Comparison of ENCODE assay signal across 8 cellular contexts in genomic region chr3:138594150-138594934, GRCh38. TPM values are rescaled to one million over a fixed set of nuclear protein-coding genes. Genes with fewer than 3 reads are reported as not detected.
A peak's percentile ranks its signal among the peaks of the same experiment; 100 is the strongest.
DNase-seq lines count a peak whose midpoint lies in the region; ATAC-seq and TF ChIP-seq lines count a peak whose summit lies in the region.

CEP70 (minus strand) TSS chr3:138594260; CDS start chr3:138572927, 21,333 bp downstream.

- H3K9ac ChIP-seq in fibroblast of lung (ENCODE audit: insufficient read depth, low read length), result peak within 1 kb of the TSS; percentile 74
- peak within 1 kb of the TSS; percentile 96 to 97 for H3K9ac ChIP-seq in stomach smooth muscle (ENCODE audit: low read length in 2 of 2)

- H3K9me3 Mint-ChIP-seq in Caco-2 (ENCODE audit: unreplicated experiment) (no peaks in the 10 kb centered on the region), IgD-negative memory B cell (no peaks in the 10 kb centered on the region), nephron (no peaks in the 10 kb centered on the region)

- no peaks in the 10 kb centered on the region; the same call in 1 of the 2 replicates for H3K36me3 ChIP-seq in Caco-2 (ENCODE audit: control insufficient read depth, insufficient read depth, low read length)
- H3K36me3 ChIP-seq in fibroblast of lung (ENCODE audit: control insufficient read depth, insufficient read depth, low read length), result no peaks in the 10 kb centered on the region
- H3K36me3 ChIP-seq in stomach smooth muscle (ENCODE audit: control insufficient read depth in 2 of 2, insufficient read depth in 2 of 2, low read length in 2 of 2), result peaks cover 0 to 2% of the 10 kb centered on the region in 2 donors

- intact Hi-C loops in Caco-2 (cut with micrococcal nuclease; ENCODE audit: unreplicated experiment), result loop anchor here (1.0 to 10.0 kb wide), 7 partner anchors 14 to 410 kb away; partner anchors contain the start of genes ARMC8, FAIM and PIK3CB

- POLR2A ChIA-PET in Caco-2 (lab: Charles Lee), result interaction anchor here (0.5 to 2.5 kb wide), 7 partner anchors 14 to 419 kb away, joined by 3 to 14 read pairs (median 4); partner anchors contain the start of genes ESYT3 and FAIM

- H3K4me1 ChIP-seq in Caco-2 (peaks cover 6% of the 10 kb centered on the region; the same call in 1 of the 2 replicates), fibroblast of lung (ENCODE audit: control insufficient read depth, extremely low read depth, insufficient read depth, low read length) (peaks cover 4% of the 10 kb centered on the region), stomach smooth muscle (ENCODE audit: control insufficient read depth, insufficient read depth, low read length) (peaks cover 10% of the 10 kb centered on the region)

- H4K20me1 ChIP-seq in fibroblast of lung (ENCODE audit: control insufficient read depth, extremely low read depth, insufficient read depth, low read length), result no peaks in the 10 kb centered on the region

- H3K79me2 ChIP-seq in fibroblast of lung (ENCODE audit: control insufficient read depth, insufficient read depth, low read length), result no peaks in the 10 kb centered on the region

- peak; percentile 91 for ATAC-seq in GM21526 (IDR thresholded peaks at IDR 0.05; ENCODE audit: low FRiP score, unreplicated experiment)

- H2AFZ ChIP-seq in fibroblast of lung (ENCODE audit: low read length), result peak within 1 kb of the TSS; percentile 95

- H3K9me3 ChIP-seq in Caco-2, result no peaks in the 10 kb centered on the region
- no peaks in the 10 kb centered on the region for H3K9me3 ChIP-seq in fibroblast of lung (ENCODE audit: control insufficient read depth, insufficient read depth, low read depth, low read length)
- no peaks in the 10 kb centered on the region for H3K9me3 ChIP-seq in stomach smooth muscle (ENCODE audit: control insufficient read depth in 2 of 2, low read length in 2 of 2)

- H3K27ac ChIP-seq in fibroblast of lung (ENCODE audit: insufficient read depth, low read length) (peak within 1 kb of the TSS; percentile 63), stomach smooth muscle (ENCODE audit: low read length) (peak within 1 kb of the TSS; percentile 94)

- TF ChIP-seq CTCF in Caco-2 (IDR thresholded peaks at IDR 0.05; ENCODE audit: insufficient read depth in 1 of 2, low read depth in 1 of 2, low read length in 1 of 2, severe bottlenecking in 1 of 2, unreplicated experiment in 1 of 2) (peak; percentile 42 to 86), fibroblast of lung (conservative IDR thresholded peaks at IDR 0.05 in 1 of 2, IDR thresholded peaks at IDR 0.05 in 1 of 2; ENCODE audit: low read depth in 1 of 2, low read length in 2 of 2) (peak; percentile 82 to 83), nephron (IDR thresholded peaks at IDR 0.05; ENCODE audit: unreplicated experiment in 3 of 3) (peak; percentile 86 to 99 (median 95))

- H3K27me3 Mint-ChIP-seq in Caco-2 (ENCODE audit: insufficient read depth, unreplicated experiment) (no peaks in the 10 kb centered on the region), IgD-negative memory B cell (no peaks in the 10 kb centered on the region), nephron (ENCODE audit: low read depth) (no peaks in the 10 kb centered on the region)

- peak within 1 kb of the TSS; percentile 95 for H3K27ac Mint-ChIP-seq in Caco-2 (ENCODE audit: unreplicated experiment)
- H3K27ac Mint-ChIP-seq in IgD-negative memory B cell, result peak within 1 kb of the TSS; percentile 57 to 96 (median 81)
- H3K27ac Mint-ChIP-seq in nephron, result peak within 1 kb of the TSS; percentile 79 to 94 (median 93)

- H3K4me3 Mint-ChIP-seq in Caco-2 (ENCODE audit: unreplicated experiment) (peak within 1 kb of the TSS; percentile 98), IgD-negative memory B cell (peak within 1 kb of the TSS; percentile 90 to 96 (median 95)), nephron (peak within 1 kb of the TSS; percentile 85 to 92 (median 91))

- H3K4me3 ChIP-seq in Caco-2 (ENCODE audit: low read depth, low read length), result peak within 1 kb of the TSS; percentile 62
- peak within 1 kb of the TSS; percentile 57 to 97 (median 90) for H3K4me3 ChIP-seq in fibroblast of lung (replicated peaks in 1 of 4; ENCODE audit: control extremely low read depth in 1 of 4, insufficient read depth in 1 of 4, low read depth in 3 of 4, low read length in 4 of 4)
- H3K4me3 ChIP-seq in stomach smooth muscle (ENCODE audit: low read length in 2 of 2), result peak within 1 kb of the TSS; percentile 96

- CTCF ChIA-PET in Caco-2 (lab: Charles Lee), result interaction anchor here (0.6 to 3.0 kb wide), 14 partner anchors 9 to 341 kb away, joined by 3 to 71 read pairs (median 4); partner anchors contain the start of gene ESYT3

- H3K4me1 Mint-ChIP-seq in Caco-2 (ENCODE audit: low read depth, unreplicated experiment) (no peaks in the 10 kb centered on the region), IgD-negative memory B cell (peaks cover 3 to 11% (median 10%) of the 10 kb centered on the region in 3 donors), nephron (no peaks in the 10 kb centered on the region)

- TSS peak; percentile 99 for BruUV-seq in Caco-2 (replicated peaks; lab: Mats Ljungman, UMichigan)

- H3K4me2 ChIP-seq in fibroblast of lung (ENCODE audit: extremely low read depth, insufficient read depth, low read length), result peak within 1 kb of the TSS; percentile 59

- H3K36me3 Mint-ChIP-seq in Caco-2 (ENCODE audit: insufficient read depth, unreplicated experiment), result no peaks in the 10 kb centered on the region
- H3K36me3 Mint-ChIP-seq in IgD-negative memory B cell, result no peaks in the 10 kb centered on the region
- H3K36me3 Mint-ChIP-seq in nephron (ENCODE audit: low read depth), result peaks cover 6% of the 10 kb centered on the region

- DNase-seq in Caco-2 (peak; percentile 96), activated T-cell treated with anti-CD3 and anti-CD28 coated beads for 24 hours (ENCODE audit: low read depth) (peak; percentile 83), fibroblast of lung (ENCODE audit: low read depth in 2 of 2) (peak; percentile 94 to 97), NCI-H2171 (lab: John Stamatoyannopoulos, UW) (no peak)

- no peaks in the 10 kb centered on the region for H3K27me3 ChIP-seq in Caco-2 (replicated peaks; ENCODE audit: control insufficient read depth, insufficient read depth, low read length)
- no peaks in the 10 kb centered on the region for H3K27me3 ChIP-seq in fibroblast of lung (ENCODE audit: control insufficient read depth, insufficient read depth, low read length)
- H3K27me3 ChIP-seq in stomach smooth muscle (ENCODE audit: control insufficient read depth in 1 of 2, insufficient read depth in 2 of 2, low read length in 2 of 2), result no peaks in the 10 kb centered on the region

RNA-seq across cellular contexts. Expression of gene CEP70, which starts in this region (rescaled TPM):
- total RNA-seq in Caco-2 (2022), result 18.5 and 25.0 TPM in 2 replicates
- polyA plus RNA-seq in IgD-negative memory B cell, result 6.1 TPM
- total RNA-seq in fibroblast of lung, result 32.4 and 47.9 TPM in 2 replicates
- polyA plus RNA-seq in fibroblast of lung, result 11.0 and 12.3 TPM in 2 replicates
- 12.4 and 12.6 TPM in 2 replicates for polyA plus RNA-seq in fibroblast of lung (2012)
- polyA minus RNA-seq in fibroblast of lung (ENCODE audit: low replicate concordance), result 2.0 TPM in 1 of 2 replicates, not detected in the other
